8 cellular contexts compared by ENCODE assay signal in genomic region chr19:39507715-39508364, GRCh38. TPM values are rescaled to one million over a fixed set of nuclear protein-coding genes. Genes with fewer than 3 reads are reported as not detected.
DNase-seq lines count a peak whose midpoint lies in the region; ATAC-seq and TF ChIP-seq lines count a peak whose summit lies in the region.

No MANE protein-coding gene starts in this region.

- CTCF ChIA-PET in CD4-positive, alpha-beta T cell (lab: Charles Lee): no interaction called here
- CTCF ChIA-PET in mammary epithelial cell (lab: Charles Lee; ENCODE audit: low non-redundant PET): no interaction called here

- dilution Hi-C loops in mammary epithelial cell (cut with HindIII; ENCODE audit: low sequenced_read_pairs): no loop called here

- no TSS peak for BruUV-seq in mammary epithelial cell (replicated peaks; lab: Mats Ljungman, UMichigan)

- no peak overlapping the region for H3K27ac ChIP-seq in CD4-positive, alpha-beta T cell (ENCODE audit: low read depth, low read length)
- H3K27ac ChIP-seq in mammary epithelial cell (ENCODE audit: insufficient read depth, low read depth, low read length): no peak overlapping the region

- H4K20me1 ChIP-seq in mammary epithelial cell (ENCODE audit: insufficient read depth, low read length): no peaks in the 10 kb centered on the region

- H3K27me3 Mint-ChIP-seq in CD4-positive, alpha-beta T cell: peaks cover 73% of the 10 kb centered on the region
- peaks cover 23 to 70% (median 45%) of the 10 kb centered on the region in 3 donors for H3K27me3 Mint-ChIP-seq in naive B cell

- H3K4me1 Mint-ChIP-seq in CD4-positive, alpha-beta T cell (ENCODE audit: low read depth): peaks cover 38% of the 10 kb centered on the region
- H3K4me1 Mint-ChIP-seq in naive B cell: peaks cover 26 to 36% (median 33%) of the 10 kb centered on the region in 3 donors

- H3K4me3 Mint-ChIP-seq in CD4-positive, alpha-beta T cell: peak overlapping the region; percentile 70
- H3K4me3 Mint-ChIP-seq in naive B cell: peak overlapping the region; percentile 84 to 91 (median 88)

- peak overlapping the region; percentile 100 for H2AFZ ChIP-seq in mammary epithelial cell (ENCODE audit: low read depth, low read length)

- 25% methylated on average over 24 of the region's 24 CpGs for WGBS in mammary epithelial cell (ENCODE audit: low coverage, missing lambda C conversion rate)

- no peaks in the 10 kb centered on the region for H3K79me2 ChIP-seq in mammary epithelial cell (ENCODE audit: insufficient read depth, low read length)

- no peak for DNase-seq in CD4-positive, alpha-beta T cell
- peak; percentile 48 for DNase-seq in NCI-H1105 treated with DMSO at 0.1 percent for 48 hours (lab: John Stamatoyannopoulos, UW)
- DNase-seq in mammary epithelial cell: no peak
- DNase-seq in naive B cell: no peak
- DNase-seq in NCI-H524 (lab: John Stamatoyannopoulos, UW): no peak
- no peak for DNase-seq in RPMI8226
- no peak for DNase-seq in superior temporal gyrus (ENCODE audit: extremely low spot score)

- POLR2A ChIA-PET in CD4-positive, alpha-beta T cell (lab: Charles Lee): interaction anchor here (0.9 to 1.5 kb wide), 2 partner anchors 28 to 72 kb away, joined by 3 to 4 read pairs; partner anchors contain the start of gene RPS16

- H3K36me3 Mint-ChIP-seq in CD4-positive, alpha-beta T cell (ENCODE audit: low read depth): no peaks in the 10 kb centered on the region
- H3K36me3 Mint-ChIP-seq in naive B cell: peaks cover 0 to 13% of the 10 kb centered on the region in 2 donors

- H3K36me3 ChIP-seq in mammary epithelial cell (ENCODE audit: insufficient read depth, low read length): no peaks in the 10 kb centered on the region

- in situ Hi-C loops in mammary epithelial cell (cut with MboI; ENCODE audit: low sequenced_read_pairs in 2 of 2): no loop called here

- H3K27ac Mint-ChIP-seq in CD4-positive, alpha-beta T cell: no peak overlapping the region
- peak overlapping the region in 1 of 6 donors; percentile 33 for H3K27ac Mint-ChIP-seq in naive B cell

- H3K9ac ChIP-seq in mammary epithelial cell (ENCODE audit: insufficient read depth, low read length): no peak overlapping the region

- no peak for TF ChIP-seq CTCF in CD4-positive, alpha-beta T cell (IDR thresholded peaks at IDR 0.05)
- no peak for TF ChIP-seq CTCF in mammary epithelial cell (conservative IDR thresholded peaks at IDR 0.05 in 1 of 2, IDR thresholded peaks at IDR 0.05 in 1 of 2; ENCODE audit: extremely low read depth in 1 of 2, insufficient read depth in 1 of 2, low read depth in 1 of 2, low read length in 2 of 2)

- no peaks in the 10 kb centered on the region for H3K9me3 ChIP-seq in CD4-positive, alpha-beta T cell (ENCODE audit: control insufficient read depth, low read length)
- H3K9me3 ChIP-seq in mammary epithelial cell (replicated peaks; ENCODE audit: insufficient read depth, low read length): no peaks in the 10 kb centered on the region

- peaks cover 49% of the 10 kb centered on the region for H3K27me3 ChIP-seq in CD4-positive, alpha-beta T cell (ENCODE audit: control insufficient read depth, insufficient read depth, low read length)
- peaks cover 2% of the 10 kb centered on the region for H3K27me3 ChIP-seq in mammary epithelial cell (ENCODE audit: insufficient read depth, low read length)

- H3K9me3 Mint-ChIP-seq in CD4-positive, alpha-beta T cell: no peaks in the 10 kb centered on the region
- peaks cover 0 to 2% (median 0%) of the 10 kb centered on the region in 7 donors for H3K9me3 Mint-ChIP-seq in naive B cell

- H3K4me2 ChIP-seq in mammary epithelial cell (ENCODE audit: insufficient read depth, low read depth, low read length): peak overlapping the region; percentile 96

- intact Hi-C loops in CD4-positive, alpha-beta T cell (cut with DNase I, micrococcal nuclease): no loop called here
- intact Hi-C loops in mammary epithelial cell (cut with micrococcal nuclease): loop anchor here (2.0 kb wide), 1 partner anchor 25 kb away; the partner anchor contains the start of gene EID2B

- ATAC-seq in CD4-positive, alpha-beta T cell (ENCODE audit: poor library complexity): no peak
- ATAC-seq in naive B cell (ENCODE audit: low read depth in 2 of 2) (peak in 1 of 2 donors; percentile 29), GM18498 (IDR thresholded peaks at IDR 0.05; ENCODE audit: unreplicated experiment) (no peak)

- peak overlapping the region; percentile 55 to 84 (median 67) for H3K4me3 ChIP-seq in mammary epithelial cell (replicated peaks in 1 of 3; ENCODE audit: insufficient read depth in 1 of 3, low read depth in 2 of 3, low read length in 3 of 3)

- peaks cover 9% of the 10 kb centered on the region for H3K4me1 ChIP-seq in mammary epithelial cell (ENCODE audit: insufficient read depth, low read length)

RNA-seq across cellular contexts. Expression of gene SELENOV, which starts 7.1 kb away (rescaled TPM):
- total RNA-seq in CD4-positive, alpha-beta T cell: not detected
- not detected for total RNA-seq in mammary epithelial cell
- not detected for polyA plus RNA-seq in mammary epithelial cell
- not detected for polyA minus RNA-seq in mammary epithelial cell
- not detected for polyA plus RNA-seq in naive B cell (ENCODE audit: low read depth in 6 of 6)

RNA-seq across cellular contexts. Expression of gene DLL3, which starts 9.1 kb away (rescaled TPM):
- not detected for total RNA-seq in CD4-positive, alpha-beta T cell
- 1 to 10 TPM in 1 of 2 donors, under 1 TPM in 1; 0.33 to 1.9 TPM for total RNA-seq in mammary epithelial cell
- polyA plus RNA-seq in mammary epithelial cell: 1.9 TPM
- not detected for polyA minus RNA-seq in mammary epithelial cell
- polyA plus RNA-seq in naive B cell (ENCODE audit: low read depth in 6 of 6): under 1 TPM in 4 of 6 donors, not detected in 2; 0.20 to 0.89 (median 0.55) TPM

RNA-seq across cellular contexts. Expression of gene EID2B, which starts 24.8 kb away (rescaled TPM):
- 1 to 10 TPM; 5.0 to 5.1 TPM for total RNA-seq in CD4-positive, alpha-beta T cell
- total RNA-seq in mammary epithelial cell: 1 to 10 TPM; 2.5 to 3.3 TPM
- polyA plus RNA-seq in mammary epithelial cell (4.3 TPM), naive B cell (ENCODE audit: low read depth in 6 of 6) (1 to 10 TPM; 3.6 to 9.9 (median 7.2) TPM)
- 1.4 TPM for polyA minus RNA-seq in mammary epithelial cell

RNA-seq across cellular contexts. Expression of gene TIMM50, which starts 27.2 kb away (rescaled TPM):
- 10 to 100 TPM; 38.3 to 43.4 TPM for total RNA-seq in CD4-positive, alpha-beta T cell
- total RNA-seq in mammary epithelial cell: 10 to 100 TPM; 36.0 to 96.0 TPM
- polyA plus RNA-seq in mammary epithelial cell (75.8 TPM), naive B cell (ENCODE audit: low read depth in 6 of 6) (10 to 100 TPM; 35.4 to 41.9 (median 37.0) TPM)
- polyA minus RNA-seq in mammary epithelial cell: 138 TPM

RNA-seq across cellular contexts. Expression of gene EID2, which starts 32.1 kb away (rescaled TPM):
- total RNA-seq in CD4-positive, alpha-beta T cell: 10 to 100 TPM; 17.2 to 18.1 TPM
- total RNA-seq in mammary epithelial cell: 10 to 100 TPM in 1 of 2 donors, 1 to 10 TPM in 1; 9.7 to 15.0 TPM
- 6.7 TPM for polyA plus RNA-seq in mammary epithelial cell
- 1.4 TPM for polyA minus RNA-seq in mammary epithelial cell
- 10 to 100 TPM in 4 of 6 donors, 1 to 10 TPM in 1, not detected in 1; 9.4 to 22.9 (median 17.3) TPM for polyA plus RNA-seq in naive B cell (ENCODE audit: low read depth in 6 of 6)
